Comparison of ENCODE assay signal across 1 cellular context in the genomic region with DNA sequence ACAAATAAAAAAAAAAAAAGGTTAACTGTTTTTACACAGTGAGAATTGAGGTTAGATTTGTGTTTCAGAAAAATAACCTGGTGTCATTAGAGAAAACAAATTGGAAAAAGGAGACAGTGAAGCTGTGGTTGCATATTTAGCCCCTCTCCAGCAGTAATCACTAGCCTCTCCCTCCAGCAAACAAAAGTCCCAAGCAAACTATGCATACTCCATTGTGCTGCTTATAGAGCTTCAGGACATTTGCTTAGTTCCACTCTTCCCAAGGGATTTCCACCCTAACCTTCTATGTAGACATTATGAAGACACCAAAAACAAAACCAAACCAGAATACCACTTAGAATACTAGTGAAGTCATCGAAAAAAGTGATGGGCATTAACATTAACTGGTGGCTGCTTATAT.
TF ChIP-seq lines count a peak whose summit lies in the region.

No MANE protein-coding gene starts in this region.

TF ChIP-seq in neural cell, 6 proteins besides CTCF, POLR2A, EP300 and RAD21 (continued from another document):
- TF ChIP-seq, protein P1, sequence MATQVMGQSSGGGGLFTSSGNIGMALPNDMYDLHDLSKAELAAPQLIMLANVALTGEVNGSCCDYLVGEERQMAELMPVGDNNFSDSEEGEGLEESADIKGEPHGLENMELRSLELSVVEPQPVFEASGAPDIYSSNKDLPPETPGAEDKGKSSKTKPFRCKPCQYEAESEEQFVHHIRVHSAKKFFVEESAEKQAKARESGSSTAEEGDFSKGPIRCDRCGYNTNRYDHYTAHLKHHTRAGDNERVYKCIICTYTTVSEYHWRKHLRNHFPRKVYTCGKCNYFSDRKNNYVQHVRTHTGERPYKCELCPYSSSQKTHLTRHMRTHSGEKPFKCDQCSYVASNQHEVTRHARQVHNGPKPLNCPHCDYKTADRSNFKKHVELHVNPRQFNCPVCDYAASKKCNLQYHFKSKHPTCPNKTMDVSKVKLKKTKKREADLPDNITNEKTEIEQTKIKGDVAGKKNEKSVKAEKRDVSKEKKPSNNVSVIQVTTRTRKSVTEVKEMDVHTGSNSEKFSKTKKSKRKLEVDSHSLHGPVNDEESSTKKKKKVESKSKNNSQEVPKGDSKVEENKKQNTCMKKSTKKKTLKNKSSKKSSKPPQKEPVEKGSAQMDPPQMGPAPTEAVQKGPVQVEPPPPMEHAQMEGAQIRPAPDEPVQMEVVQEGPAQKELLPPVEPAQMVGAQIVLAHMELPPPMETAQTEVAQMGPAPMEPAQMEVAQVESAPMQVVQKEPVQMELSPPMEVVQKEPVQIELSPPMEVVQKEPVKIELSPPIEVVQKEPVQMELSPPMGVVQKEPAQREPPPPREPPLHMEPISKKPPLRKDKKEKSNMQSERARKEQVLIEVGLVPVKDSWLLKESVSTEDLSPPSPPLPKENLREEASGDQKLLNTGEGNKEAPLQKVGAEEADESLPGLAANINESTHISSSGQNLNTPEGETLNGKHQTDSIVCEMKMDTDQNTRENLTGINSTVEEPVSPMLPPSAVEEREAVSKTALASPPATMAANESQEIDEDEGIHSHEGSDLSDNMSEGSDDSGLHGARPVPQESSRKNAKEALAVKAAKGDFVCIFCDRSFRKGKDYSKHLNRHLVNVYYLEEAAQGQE (IDR thresholded peaks at IDR 0.05; ENCODE audit: borderline replicate concordance) = no peak
- no peak for TF ChIP-seq TAF1 (IDR thresholded peaks at IDR 0.05; ENCODE audit: low read depth)
- no peak for TF ChIP-seq MXI1 (conservative IDR thresholded peaks at IDR 0.05; ENCODE audit: poor library complexity, severe bottlenecking)
